In the genomic region with DNA sequence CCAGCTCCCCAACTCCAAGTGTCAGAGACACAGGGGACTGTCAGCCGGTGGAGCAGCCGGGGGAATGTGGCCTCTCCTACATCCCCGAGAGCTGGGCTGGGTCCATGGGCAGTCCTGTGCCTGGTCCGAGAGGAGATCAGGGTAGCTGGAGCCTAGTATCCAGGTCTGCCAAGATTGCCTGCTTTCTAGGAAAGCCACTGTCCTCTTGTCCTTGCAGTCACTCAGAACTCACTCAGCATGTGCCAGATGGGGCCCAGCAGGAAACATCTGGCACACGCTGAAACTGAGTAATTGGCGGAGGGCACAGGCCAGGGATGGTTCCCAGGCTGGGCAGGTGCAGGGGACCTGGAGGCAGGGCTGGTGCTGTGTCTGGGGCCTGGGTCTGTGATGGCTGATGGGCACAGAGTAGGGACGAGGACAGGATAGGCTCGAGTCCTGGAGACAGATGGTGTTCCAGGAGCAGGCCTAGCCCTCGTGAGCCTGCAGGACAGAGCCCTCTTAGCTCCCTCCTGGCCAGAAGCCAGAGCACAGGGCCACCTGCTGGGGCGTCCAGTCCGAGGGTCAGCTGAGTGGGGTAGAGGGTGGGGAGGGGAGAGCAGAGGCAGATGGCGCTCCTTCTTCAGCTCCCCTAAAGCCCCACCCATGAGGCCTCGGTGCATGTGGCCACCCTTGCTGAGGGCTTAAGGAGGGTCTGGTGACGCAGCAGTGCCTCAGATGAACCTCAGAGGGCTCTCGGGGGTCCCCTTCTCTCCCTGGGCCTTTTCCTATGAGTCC, we compare ENCODE assay signal across 1 cellular context.
TF ChIP-seq lines count a peak whose summit lies in the region.

No MANE protein-coding gene starts in this region.

TF ChIP-seq in HepG2, 621 proteins besides CTCF, POLR2A, EP300 and RAD21 (continued from another document and continues in another):
- TF ChIP-seq ZBTB39 (CRISPR knock-in tag; IDR thresholded peaks at IDR 0.05) (peak; percentile 42; the same call in 1 of the 2 replicates), ZNF776 (CRISPR knock-in tag; IDR thresholded peaks at IDR 0.05) (peak; percentile 57; the same call in 1 of the 2 replicates), SSRP1 (CRISPR knock-in tag; IDR thresholded peaks at IDR 0.05) (0 out of 2 replicates have a peak, but pooled peaks have one; percentile 17), ARNT2 (CRISPR knock-in tag; IDR thresholded peaks at IDR 0.05; ENCODE audit: low read depth) (no peak), HIVEP1 (CRISPR knock-in tag; IDR thresholded peaks at IDR 0.05) (peak; percentile 48; the same call in 1 of the 2 replicates), ZNF451 (CRISPR knock-in tag; IDR thresholded peaks at IDR 0.05) (0 out of 2 replicates have a peak, but pooled peaks have one; percentile 20), TCF12 (IDR thresholded peaks at IDR 0.05) (no peak), TCF12 (CRISPR knock-in tag; IDR thresholded peaks at IDR 0.05) (0 out of 2 replicates have a peak, but pooled peaks have one; percentile 30), ZSCAN29 (CRISPR knock-in tag; conservative IDR thresholded peaks at IDR 0.05) (0 out of 2 replicates have a peak, but pooled peaks have one; percentile 66), ZNF383 (CRISPR knock-in tag; IDR thresholded peaks at IDR 0.05; ENCODE audit: borderline replicate concordance) (peak; percentile 98), ZNF205 (CRISPR knock-in tag; IDR thresholded peaks at IDR 0.05) (peak; percentile 88), EHMT2 (IDR thresholded peaks at IDR 0.05; ENCODE audit: borderline replicate concordance, low read depth, low read length) (no peak), ZNF33A (CRISPR knock-in tag; IDR thresholded peaks at IDR 0.05; ENCODE audit: borderline replicate concordance) (no peak), BORCS8-MEF2B (CRISPR knock-in tag; IDR thresholded peaks at IDR 0.05) (peak; percentile 79), ZNF572 (CRISPR knock-in tag; IDR thresholded peaks at IDR 0.05) (0 out of 2 replicates have a peak, but pooled peaks have one; percentile 67), RFXANK (CRISPR knock-in tag; IDR thresholded peaks at IDR 0.05) (no peak), ZNF891 (CRISPR knock-in tag; IDR thresholded peaks at IDR 0.05) (peak; percentile 27; the same call in 1 of the 2 replicates), ARNTL (CRISPR knock-in tag; IDR thresholded peaks at IDR 0.05) (0 out of 2 replicates have a peak, but pooled peaks have one; percentile 28), ZNF784 (CRISPR knock-in tag; IDR thresholded peaks at IDR 0.05; ENCODE audit: borderline replicate concordance) (peak; percentile 44; the same call in 1 of the 2 replicates), ZNF781 (CRISPR knock-in tag; IDR thresholded peaks at IDR 0.05; ENCODE audit: borderline replicate concordance, not compliant biosample characterization) (no peak), FOSL1 (CRISPR knock-in tag; IDR thresholded peaks at IDR 0.05; ENCODE audit: borderline replicate concordance) (no peak)
- TF ChIP-seq, protein P1, sequence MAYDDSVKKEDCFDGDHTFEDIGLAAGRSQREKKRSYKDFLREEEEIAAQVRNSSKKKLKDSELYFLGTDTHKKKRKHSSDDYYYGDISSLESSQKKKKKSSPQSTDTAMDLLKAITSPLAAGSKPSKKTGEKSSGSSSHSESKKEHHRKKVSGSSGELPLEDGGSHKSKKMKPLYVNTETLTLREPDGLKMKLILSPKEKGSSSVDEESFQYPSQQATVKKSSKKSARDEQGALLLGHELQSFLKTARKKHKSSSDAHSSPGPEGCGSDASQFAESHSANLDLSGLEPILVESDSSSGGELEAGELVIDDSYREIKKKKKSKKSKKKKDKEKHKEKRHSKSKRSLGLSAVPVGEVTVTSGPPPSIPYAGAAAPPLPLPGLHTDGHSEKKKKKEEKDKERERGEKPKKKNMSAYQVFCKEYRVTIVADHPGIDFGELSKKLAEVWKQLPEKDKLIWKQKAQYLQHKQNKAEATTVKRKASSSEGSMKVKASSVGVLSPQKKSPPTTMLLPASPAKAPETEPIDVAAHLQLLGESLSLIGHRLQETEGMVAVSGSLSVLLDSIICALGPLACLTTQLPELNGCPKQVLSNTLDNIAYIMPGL (CRISPR knock-in tag; IDR thresholded peaks at IDR 0.05; ENCODE audit: borderline replicate concordance in 1 of 2, low read depth in 1 of 2), result peak in 1 of 2 experiments; percentile 33; a peak in 2 of 4 replicates
- TF ChIP-seq, protein P2, sequence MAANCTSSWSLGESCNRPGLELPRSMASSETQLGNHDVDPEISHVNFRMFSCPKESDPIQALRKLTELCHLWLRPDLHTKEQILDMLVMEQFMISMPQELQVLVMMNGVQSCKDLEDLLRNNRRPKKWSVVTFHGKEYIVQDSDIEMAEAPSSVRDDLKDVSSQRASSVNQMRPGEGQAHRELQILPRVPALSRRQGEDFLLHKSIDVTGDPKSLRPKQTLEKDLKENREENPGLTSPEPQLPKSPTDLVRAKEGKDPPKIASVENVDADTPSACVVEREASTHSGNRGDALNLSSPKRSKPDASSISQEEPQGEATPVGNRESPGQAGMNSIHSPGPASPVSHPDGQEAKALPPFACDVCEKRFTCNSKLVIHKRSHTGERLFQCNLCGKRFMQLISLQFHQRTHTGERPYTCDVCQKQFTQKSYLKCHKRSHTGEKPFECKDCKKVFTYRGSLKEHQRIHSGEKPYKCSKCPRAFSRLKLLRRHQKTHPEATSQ (CRISPR knock-in tag; IDR thresholded peaks at IDR 0.05; ENCODE audit: borderline replicate concordance), result no peak
- TF ChIP-seq, protein P3, sequence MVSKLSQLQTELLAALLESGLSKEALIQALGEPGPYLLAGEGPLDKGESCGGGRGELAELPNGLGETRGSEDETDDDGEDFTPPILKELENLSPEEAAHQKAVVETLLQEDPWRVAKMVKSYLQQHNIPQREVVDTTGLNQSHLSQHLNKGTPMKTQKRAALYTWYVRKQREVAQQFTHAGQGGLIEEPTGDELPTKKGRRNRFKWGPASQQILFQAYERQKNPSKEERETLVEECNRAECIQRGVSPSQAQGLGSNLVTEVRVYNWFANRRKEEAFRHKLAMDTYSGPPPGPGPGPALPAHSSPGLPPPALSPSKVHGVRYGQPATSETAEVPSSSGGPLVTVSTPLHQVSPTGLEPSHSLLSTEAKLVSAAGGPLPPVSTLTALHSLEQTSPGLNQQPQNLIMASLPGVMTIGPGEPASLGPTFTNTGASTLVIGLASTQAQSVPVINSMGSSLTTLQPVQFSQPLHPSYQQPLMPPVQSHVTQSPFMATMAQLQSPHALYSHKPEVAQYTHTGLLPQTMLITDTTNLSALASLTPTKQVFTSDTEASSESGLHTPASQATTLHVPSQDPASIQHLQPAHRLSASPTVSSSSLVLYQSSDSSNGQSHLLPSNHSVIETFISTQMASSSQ (IDR thresholded peaks at IDR 0.05; ENCODE audit: low read depth), result no peak
- TF ChIP-seq, protein P3 (CRISPR knock-in tag; IDR thresholded peaks at IDR 0.05; ENCODE audit: borderline replicate concordance), result peak; percentile 47; the same call in 1 of the 2 replicates
- TF ChIP-seq, protein P4, sequence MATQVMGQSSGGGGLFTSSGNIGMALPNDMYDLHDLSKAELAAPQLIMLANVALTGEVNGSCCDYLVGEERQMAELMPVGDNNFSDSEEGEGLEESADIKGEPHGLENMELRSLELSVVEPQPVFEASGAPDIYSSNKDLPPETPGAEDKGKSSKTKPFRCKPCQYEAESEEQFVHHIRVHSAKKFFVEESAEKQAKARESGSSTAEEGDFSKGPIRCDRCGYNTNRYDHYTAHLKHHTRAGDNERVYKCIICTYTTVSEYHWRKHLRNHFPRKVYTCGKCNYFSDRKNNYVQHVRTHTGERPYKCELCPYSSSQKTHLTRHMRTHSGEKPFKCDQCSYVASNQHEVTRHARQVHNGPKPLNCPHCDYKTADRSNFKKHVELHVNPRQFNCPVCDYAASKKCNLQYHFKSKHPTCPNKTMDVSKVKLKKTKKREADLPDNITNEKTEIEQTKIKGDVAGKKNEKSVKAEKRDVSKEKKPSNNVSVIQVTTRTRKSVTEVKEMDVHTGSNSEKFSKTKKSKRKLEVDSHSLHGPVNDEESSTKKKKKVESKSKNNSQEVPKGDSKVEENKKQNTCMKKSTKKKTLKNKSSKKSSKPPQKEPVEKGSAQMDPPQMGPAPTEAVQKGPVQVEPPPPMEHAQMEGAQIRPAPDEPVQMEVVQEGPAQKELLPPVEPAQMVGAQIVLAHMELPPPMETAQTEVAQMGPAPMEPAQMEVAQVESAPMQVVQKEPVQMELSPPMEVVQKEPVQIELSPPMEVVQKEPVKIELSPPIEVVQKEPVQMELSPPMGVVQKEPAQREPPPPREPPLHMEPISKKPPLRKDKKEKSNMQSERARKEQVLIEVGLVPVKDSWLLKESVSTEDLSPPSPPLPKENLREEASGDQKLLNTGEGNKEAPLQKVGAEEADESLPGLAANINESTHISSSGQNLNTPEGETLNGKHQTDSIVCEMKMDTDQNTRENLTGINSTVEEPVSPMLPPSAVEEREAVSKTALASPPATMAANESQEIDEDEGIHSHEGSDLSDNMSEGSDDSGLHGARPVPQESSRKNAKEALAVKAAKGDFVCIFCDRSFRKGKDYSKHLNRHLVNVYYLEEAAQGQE (IDR thresholded peaks at IDR 0.05; ENCODE audit: borderline replicate concordance in 1 of 2, low read depth in 1 of 2, low read length in 2 of 2), result no peak
- TF ChIP-seq, protein P5, sequence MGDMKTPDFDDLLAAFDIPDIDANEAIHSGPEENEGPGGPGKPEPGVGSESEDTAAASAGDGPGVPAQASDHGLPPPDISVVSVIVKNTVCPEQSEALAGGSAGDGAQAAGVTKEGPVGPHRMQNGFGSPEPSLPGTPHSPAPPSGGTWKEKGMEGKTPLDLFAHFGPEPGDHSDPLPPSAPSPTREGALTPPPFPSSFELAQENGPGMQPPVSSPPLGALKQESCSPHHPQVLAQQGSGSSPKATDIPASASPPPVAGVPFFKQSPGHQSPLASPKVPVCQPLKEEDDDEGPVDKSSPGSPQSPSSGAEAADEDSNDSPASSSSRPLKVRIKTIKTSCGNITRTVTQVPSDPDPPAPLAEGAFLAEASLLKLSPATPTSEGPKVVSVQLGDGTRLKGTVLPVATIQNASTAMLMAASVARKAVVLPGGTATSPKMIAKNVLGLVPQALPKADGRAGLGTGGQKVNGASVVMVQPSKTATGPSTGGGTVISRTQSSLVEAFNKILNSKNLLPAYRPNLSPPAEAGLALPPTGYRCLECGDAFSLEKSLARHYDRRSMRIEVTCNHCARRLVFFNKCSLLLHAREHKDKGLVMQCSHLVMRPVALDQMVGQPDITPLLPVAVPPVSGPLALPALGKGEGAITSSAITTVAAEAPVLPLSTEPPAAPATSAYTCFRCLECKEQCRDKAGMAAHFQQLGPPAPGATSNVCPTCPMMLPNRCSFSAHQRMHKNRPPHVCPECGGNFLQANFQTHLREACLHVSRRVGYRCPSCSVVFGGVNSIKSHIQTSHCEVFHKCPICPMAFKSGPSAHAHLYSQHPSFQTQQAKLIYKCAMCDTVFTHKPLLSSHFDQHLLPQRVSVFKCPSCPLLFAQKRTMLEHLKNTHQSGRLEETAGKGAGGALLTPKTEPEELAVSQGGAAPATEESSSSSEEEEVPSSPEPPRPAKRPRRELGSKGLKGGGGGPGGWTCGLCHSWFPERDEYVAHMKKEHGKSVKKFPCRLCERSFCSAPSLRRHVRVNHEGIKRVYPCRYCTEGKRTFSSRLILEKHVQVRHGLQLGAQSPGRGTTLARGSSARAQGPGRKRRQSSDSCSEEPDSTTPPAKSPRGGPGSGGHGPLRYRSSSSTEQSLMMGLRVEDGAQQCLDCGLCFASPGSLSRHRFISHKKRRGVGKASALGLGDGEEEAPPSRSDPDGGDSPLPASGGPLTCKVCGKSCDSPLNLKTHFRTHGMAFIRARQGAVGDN (CRISPR knock-in tag; IDR thresholded peaks at IDR 0.05), result peak; percentile 86
- TF ChIP-seq, protein P6, sequence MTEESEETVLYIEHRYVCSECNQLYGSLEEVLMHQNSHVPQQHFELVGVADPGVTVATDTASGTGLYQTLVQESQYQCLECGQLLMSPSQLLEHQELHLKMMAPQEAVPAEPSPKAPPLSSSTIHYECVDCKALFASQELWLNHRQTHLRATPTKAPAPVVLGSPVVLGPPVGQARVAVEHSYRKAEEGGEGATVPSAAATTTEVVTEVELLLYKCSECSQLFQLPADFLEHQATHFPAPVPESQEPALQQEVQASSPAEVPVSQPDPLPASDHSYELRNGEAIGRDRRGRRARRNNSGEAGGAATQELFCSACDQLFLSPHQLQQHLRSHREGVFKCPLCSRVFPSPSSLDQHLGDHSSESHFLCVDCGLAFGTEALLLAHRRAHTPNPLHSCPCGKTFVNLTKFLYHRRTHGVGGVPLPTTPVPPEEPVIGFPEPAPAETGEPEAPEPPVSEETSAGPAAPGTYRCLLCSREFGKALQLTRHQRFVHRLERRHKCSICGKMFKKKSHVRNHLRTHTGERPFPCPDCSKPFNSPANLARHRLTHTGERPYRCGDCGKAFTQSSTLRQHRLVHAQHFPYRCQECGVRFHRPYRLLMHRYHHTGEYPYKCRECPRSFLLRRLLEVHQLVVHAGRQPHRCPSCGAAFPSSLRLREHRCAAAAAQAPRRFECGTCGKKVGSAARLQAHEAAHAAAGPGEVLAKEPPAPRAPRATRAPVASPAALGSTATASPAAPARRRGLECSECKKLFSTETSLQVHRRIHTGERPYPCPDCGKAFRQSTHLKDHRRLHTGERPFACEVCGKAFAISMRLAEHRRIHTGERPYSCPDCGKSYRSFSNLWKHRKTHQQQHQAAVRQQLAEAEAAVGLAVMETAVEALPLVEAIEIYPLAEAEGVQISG (CRISPR knock-in tag; IDR thresholded peaks at IDR 0.05), result 0 out of 2 replicates have a peak, but pooled peaks have one; percentile 45
